ENCODE assay signal across 1 cellular context in genomic region chr20:33679758-33680485, GRCh38.
A peak's percentile ranks its signal among the peaks of the same experiment; 100 is the strongest.
TF ChIP-seq lines count a peak whose summit lies in the region.

No MANE protein-coding gene starts in this region.

TF ChIP-seq in GM12878, 131 proteins besides CTCF, POLR2A, EP300 and RAD21 (continued from another document):
- no peak for TF ChIP-seq E2F8 (IDR thresholded peaks at IDR 0.05; ENCODE audit: low read depth, partially characterized antibody)
- TF ChIP-seq IRF5 (IDR thresholded peaks at IDR 0.05; ENCODE audit: borderline replicate concordance), result no peak
- TF ChIP-seq PAX8 (IDR thresholded peaks at IDR 0.05), result no peak
- peak; percentile 27; the same call in 1 of the 2 replicates for TF ChIP-seq EED (IDR thresholded peaks at IDR 0.05; ENCODE audit: low read depth)
